1 cellular context compared by ENCODE assay signal in the genomic region with DNA sequence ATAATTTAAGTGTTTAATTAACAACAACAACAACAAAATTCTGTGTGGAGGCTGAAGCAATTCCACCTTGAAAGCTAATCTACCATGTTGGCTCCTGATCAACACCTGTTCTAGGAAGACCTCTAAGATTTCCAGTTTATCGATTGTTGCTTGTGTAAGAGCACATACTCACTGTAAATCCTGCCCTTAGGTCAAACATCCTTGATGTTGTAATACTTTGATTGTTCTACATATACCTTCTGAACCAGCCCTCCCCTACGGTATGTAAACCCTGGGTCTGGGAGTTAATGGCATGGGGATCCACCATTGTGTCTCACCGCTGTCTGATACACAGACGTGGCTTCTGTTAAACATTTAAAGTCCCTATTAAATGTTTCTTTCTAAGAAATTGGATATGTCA.
TF ChIP-seq lines count a peak whose summit lies in the region.

No MANE protein-coding gene starts in this region.

TF ChIP-seq in HepG2, 621 proteins besides CTCF, POLR2A, EP300 and RAD21 (continued from another document and continues in another):
- TF ChIP-seq ZBTB26 (CRISPR knock-in tag; IDR thresholded peaks at IDR 0.05; ENCODE audit: borderline replicate concordance): no peak
- TF ChIP-seq ELF1 (CRISPR knock-in tag; IDR thresholded peaks at IDR 0.05): no peak
- peak; percentile 80 for TF ChIP-seq TEAD3 (CRISPR knock-in tag; optimal IDR thresholded peaks at IDR 0.05; ENCODE audit: borderline replicate concordance)
- TF ChIP-seq ZNF274 (CRISPR knock-in tag; IDR thresholded peaks at IDR 0.05): no peak
- TF ChIP-seq ZNF138 (CRISPR knock-in tag; IDR thresholded peaks at IDR 0.05; ENCODE audit: low read depth): no peak
- TF ChIP-seq RARG (CRISPR knock-in tag; IDR thresholded peaks at IDR 0.05; ENCODE audit: low read depth): no peak
- TF ChIP-seq SRY (CRISPR knock-in tag; IDR thresholded peaks at IDR 0.05): no peak
- TF ChIP-seq ZNF350 (CRISPR knock-in tag; IDR thresholded peaks at IDR 0.05; ENCODE audit: borderline replicate concordance, low read depth): no peak
- TF ChIP-seq HOXD1 (CRISPR knock-in tag; IDR thresholded peaks at IDR 0.05): no peak
- no peak for TF ChIP-seq ZKSCAN1 (IDR thresholded peaks at IDR 0.05; ENCODE audit: low read length)
- TF ChIP-seq HNRNPLL (IDR thresholded peaks at IDR 0.05; ENCODE audit: low read depth, low read length, poor library complexity, severe bottlenecking): no peak
- TF ChIP-seq SOX13 (IDR thresholded peaks at IDR 0.05): peak; percentile 87
- peak in 1 of 2 experiments; percentile 98; a peak in 2 of 4 replicates for TF ChIP-seq SOX13 (CRISPR knock-in tag; conservative IDR thresholded peaks at IDR 0.05 in 1 of 2, IDR thresholded peaks at IDR 0.05 in 1 of 2)
- no peak for TF ChIP-seq PLRG1 (conservative IDR thresholded peaks at IDR 0.05)
- TF ChIP-seq NCOA2 (CRISPR knock-in tag; IDR thresholded peaks at IDR 0.05): peak; percentile 81
- TF ChIP-seq ZNF543 (CRISPR knock-in tag; IDR thresholded peaks at IDR 0.05): no peak
- no peak for TF ChIP-seq ZSCAN31 (CRISPR knock-in tag; IDR thresholded peaks at IDR 0.05; ENCODE audit: low read depth)
- no peak for TF ChIP-seq ZNF460 (CRISPR knock-in tag; IDR thresholded peaks at IDR 0.05; ENCODE audit: borderline replicate concordance)
- TF ChIP-seq ZSCAN30 (CRISPR knock-in tag; IDR thresholded peaks at IDR 0.05): no peak
- no peak for TF ChIP-seq SP4 (CRISPR knock-in tag; IDR thresholded peaks at IDR 0.05)
- no peak for TF ChIP-seq ZFP36 (IDR thresholded peaks at IDR 0.05; ENCODE audit: borderline replicate concordance, low read depth, low read length, partially characterized antibody)
- TF ChIP-seq HOXA9 (CRISPR knock-in tag; IDR thresholded peaks at IDR 0.05; ENCODE audit: borderline replicate concordance): no peak
- TF ChIP-seq GLMP (CRISPR knock-in tag; IDR thresholded peaks at IDR 0.05; ENCODE audit: borderline replicate concordance): no peak
- no peak for TF ChIP-seq REXO4 (CRISPR knock-in tag; IDR thresholded peaks at IDR 0.05; ENCODE audit: borderline replicate concordance)
- TF ChIP-seq RFXANK (CRISPR knock-in tag; IDR thresholded peaks at IDR 0.05): no peak
- TF ChIP-seq ZNF878 (CRISPR knock-in tag; IDR thresholded peaks at IDR 0.05): no peak
- no peak for TF ChIP-seq PAX8 (CRISPR knock-in tag; IDR thresholded peaks at IDR 0.05; ENCODE audit: borderline replicate concordance)
- TF ChIP-seq, protein P1, sequence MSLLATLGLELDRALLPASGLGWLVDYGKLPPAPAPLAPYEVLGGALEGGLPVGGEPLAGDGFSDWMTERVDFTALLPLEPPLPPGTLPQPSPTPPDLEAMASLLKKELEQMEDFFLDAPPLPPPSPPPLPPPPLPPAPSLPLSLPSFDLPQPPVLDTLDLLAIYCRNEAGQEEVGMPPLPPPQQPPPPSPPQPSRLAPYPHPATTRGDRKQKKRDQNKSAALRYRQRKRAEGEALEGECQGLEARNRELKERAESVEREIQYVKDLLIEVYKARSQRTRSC (CRISPR knock-in tag; IDR thresholded peaks at IDR 0.05; ENCODE audit: low read depth): no peak
- no peak for TF ChIP-seq SIN3A (IDR thresholded peaks at IDR 0.05; ENCODE audit: borderline replicate concordance, low read depth, low read length)
- no peak for TF ChIP-seq KLF13 (CRISPR knock-in tag; IDR thresholded peaks at IDR 0.05)
- TF ChIP-seq, protein P2, sequence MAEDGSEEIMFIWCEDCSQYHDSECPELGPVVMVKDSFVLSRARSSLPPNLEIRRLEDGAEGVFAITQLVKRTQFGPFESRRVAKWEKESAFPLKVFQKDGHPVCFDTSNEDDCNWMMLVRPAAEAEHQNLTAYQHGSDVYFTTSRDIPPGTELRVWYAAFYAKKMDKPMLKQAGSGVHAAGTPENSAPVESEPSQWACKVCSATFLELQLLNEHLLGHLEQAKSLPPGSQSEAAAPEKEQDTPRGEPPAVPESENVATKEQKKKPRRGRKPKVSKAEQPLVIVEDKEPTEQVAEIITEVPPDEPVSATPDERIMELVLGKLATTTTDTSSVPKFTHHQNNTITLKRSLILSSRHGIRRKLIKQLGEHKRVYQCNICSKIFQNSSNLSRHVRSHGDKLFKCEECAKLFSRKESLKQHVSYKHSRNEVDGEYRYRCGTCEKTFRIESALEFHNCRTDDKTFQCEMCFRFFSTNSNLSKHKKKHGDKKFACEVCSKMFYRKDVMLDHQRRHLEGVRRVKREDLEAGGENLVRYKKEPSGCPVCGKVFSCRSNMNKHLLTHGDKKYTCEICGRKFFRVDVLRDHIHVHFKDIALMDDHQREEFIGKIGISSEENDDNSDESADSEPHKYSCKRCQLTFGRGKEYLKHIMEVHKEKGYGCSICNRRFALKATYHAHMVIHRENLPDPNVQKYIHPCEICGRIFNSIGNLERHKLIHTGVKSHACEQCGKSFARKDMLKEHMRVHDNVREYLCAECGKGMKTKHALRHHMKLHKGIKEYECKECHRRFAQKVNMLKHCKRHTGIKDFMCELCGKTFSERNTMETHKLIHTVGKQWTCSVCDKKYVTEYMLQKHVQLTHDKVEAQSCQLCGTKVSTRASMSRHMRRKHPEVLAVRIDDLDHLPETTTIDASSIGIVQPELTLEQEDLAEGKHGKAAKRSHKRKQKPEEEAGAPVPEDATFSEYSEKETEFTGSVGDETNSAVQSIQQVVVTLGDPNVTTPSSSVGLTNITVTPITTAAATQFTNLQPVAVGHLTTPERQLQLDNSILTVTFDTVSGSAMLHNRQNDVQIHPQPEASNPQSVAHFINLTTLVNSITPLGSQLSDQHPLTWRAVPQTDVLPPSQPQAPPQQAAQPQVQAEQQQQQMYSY (CRISPR knock-in tag; IDR thresholded peaks at IDR 0.05): no peak
- 0 out of 2 replicates have a peak, but pooled peaks have one; percentile 46 for TF ChIP-seq HDAC1 (CRISPR knock-in tag; IDR thresholded peaks at IDR 0.05)
- no peak for TF ChIP-seq ZNF607 (CRISPR knock-in tag; IDR thresholded peaks at IDR 0.05; ENCODE audit: borderline replicate concordance)
- TF ChIP-seq, protein P3, sequence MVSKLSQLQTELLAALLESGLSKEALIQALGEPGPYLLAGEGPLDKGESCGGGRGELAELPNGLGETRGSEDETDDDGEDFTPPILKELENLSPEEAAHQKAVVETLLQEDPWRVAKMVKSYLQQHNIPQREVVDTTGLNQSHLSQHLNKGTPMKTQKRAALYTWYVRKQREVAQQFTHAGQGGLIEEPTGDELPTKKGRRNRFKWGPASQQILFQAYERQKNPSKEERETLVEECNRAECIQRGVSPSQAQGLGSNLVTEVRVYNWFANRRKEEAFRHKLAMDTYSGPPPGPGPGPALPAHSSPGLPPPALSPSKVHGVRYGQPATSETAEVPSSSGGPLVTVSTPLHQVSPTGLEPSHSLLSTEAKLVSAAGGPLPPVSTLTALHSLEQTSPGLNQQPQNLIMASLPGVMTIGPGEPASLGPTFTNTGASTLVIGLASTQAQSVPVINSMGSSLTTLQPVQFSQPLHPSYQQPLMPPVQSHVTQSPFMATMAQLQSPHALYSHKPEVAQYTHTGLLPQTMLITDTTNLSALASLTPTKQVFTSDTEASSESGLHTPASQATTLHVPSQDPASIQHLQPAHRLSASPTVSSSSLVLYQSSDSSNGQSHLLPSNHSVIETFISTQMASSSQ (IDR thresholded peaks at IDR 0.05; ENCODE audit: low read depth): no peak
- TF ChIP-seq, protein P3 (CRISPR knock-in tag; IDR thresholded peaks at IDR 0.05; ENCODE audit: borderline replicate concordance): no peak
- TF ChIP-seq ZSCAN25 (CRISPR knock-in tag; IDR thresholded peaks at IDR 0.05): no peak
- peak; percentile 55; the same call in 1 of the 2 replicates for TF ChIP-seq RERE (CRISPR knock-in tag; IDR thresholded peaks at IDR 0.05; ENCODE audit: low read depth)
- no peak for TF ChIP-seq ELF4 (CRISPR knock-in tag; IDR thresholded peaks at IDR 0.05; ENCODE audit: borderline replicate concordance)
- no peak for TF ChIP-seq ZNF773 (CRISPR knock-in tag; IDR thresholded peaks at IDR 0.05; ENCODE audit: borderline replicate concordance)
- no peak; the same call in 1 of the 2 replicates for TF ChIP-seq TBX3 (IDR thresholded peaks at IDR 0.05; ENCODE audit: borderline replicate concordance)
- no peak for TF ChIP-seq ATAD3A (CRISPR knock-in tag; IDR thresholded peaks at IDR 0.05)
- TF ChIP-seq GMEB2 (CRISPR knock-in tag; IDR thresholded peaks at IDR 0.05; ENCODE audit: low read depth): no peak
- no peak for TF ChIP-seq ZNF768 (CRISPR knock-in tag; IDR thresholded peaks at IDR 0.05)
- TF ChIP-seq ZNF672 (CRISPR knock-in tag; IDR thresholded peaks at IDR 0.05): no peak
- TF ChIP-seq PAWR (CRISPR knock-in tag; IDR thresholded peaks at IDR 0.05; ENCODE audit: borderline replicate concordance): no peak
- TF ChIP-seq ZNF329 (CRISPR knock-in tag; IDR thresholded peaks at IDR 0.05; ENCODE audit: low read depth): no peak
